11 cellular contexts compared by ENCODE assay signal in the genomic region with DNA sequence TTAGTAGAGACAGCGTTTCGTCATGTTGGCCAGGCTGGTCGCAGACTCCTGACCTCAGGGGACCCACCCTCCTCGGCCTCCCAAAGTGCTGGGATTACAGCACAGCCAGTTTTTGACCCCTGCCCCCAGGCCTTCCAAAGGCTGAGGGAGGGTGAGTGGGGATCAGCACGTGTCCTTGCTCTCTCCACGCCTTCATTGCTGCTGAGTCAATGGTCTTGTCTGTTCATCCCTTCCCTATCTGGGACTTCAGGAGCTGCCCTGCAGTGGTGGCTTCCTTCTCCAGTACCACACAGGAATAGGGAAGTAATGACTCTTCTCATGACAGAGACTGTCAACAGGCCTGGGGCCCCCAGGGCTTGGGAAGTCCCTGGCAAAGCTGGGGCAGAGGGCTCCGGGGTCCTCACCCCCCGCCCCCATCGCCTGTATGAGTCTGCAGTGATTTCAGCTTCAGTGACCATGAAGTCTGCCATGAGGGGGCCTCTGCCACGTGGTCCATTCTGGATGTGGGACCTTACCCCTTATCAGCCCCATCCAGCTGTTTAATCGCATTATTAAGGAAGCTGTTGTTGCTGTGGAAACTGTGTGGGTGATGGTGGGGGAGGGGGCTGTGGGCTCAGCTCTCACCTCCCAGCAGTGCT. TPM values are rescaled to one million over a fixed set of nuclear protein-coding genes. Genes with fewer than 3 reads are reported as not detected.
DNase-seq lines count a peak whose midpoint lies in the region; ATAC-seq and TF ChIP-seq lines count a peak whose summit lies in the region.
"Had no signal": no experiment of that assay in that cellular context is flagged by ENCODE, and none has a peak within 500 bp of the region (broad histone marks: within the 10 kb centered on the region; RNA-seq: fewer than 3 reads in every experiment).

No MANE protein-coding gene starts in this region.

- no peaks in the 10 kb centered on the region for H3K9me3 ChIP-seq in AG04450 (ENCODE audit: control insufficient read depth, insufficient read depth, low read length)
- no peaks in the 10 kb centered on the region for H3K9me3 ChIP-seq in mesenchymal stem cell (ENCODE audit: control insufficient read depth, low read length)

- H3K4me3 ChIP-seq in AG04450 (ENCODE audit: low read depth, low read length): no peak overlapping the region
- H3K4me3 ChIP-seq in NB4 (ENCODE audit: low read depth, low read length): no peak overlapping the region
- H3K4me3 ChIP-seq in choroid plexus epithelial cell (ENCODE audit: low read depth, low read length): no peak overlapping the region
- no peak overlapping the region for H3K4me3 ChIP-seq in mesenchymal stem cell (ENCODE audit: insufficient read depth in 1 of 2, low read depth in 1 of 2, low read length in 2 of 2)

- peak overlapping the region; percentile 64 for H2BK120ac ChIP-seq in mesenchymal stem cell (ENCODE audit: low read depth, low read length)

- H3K27ac ChIP-seq in AG04450 (ENCODE audit: low read depth, low read length) (peak overlapping the region; percentile 31), mesenchymal stem cell (ENCODE audit: low read length, poor library complexity, severe bottlenecking) (peak overlapping the region; percentile 23)

- H3K36me3 Mint-ChIP-seq in activated T-cell treated with anti-CD3 and anti-CD28 coated beads, Interleukin-2, amount 50 U/mL, for 4 hours (ENCODE audit: insufficient read depth): no peaks in the 10 kb centered on the region
- H3K36me3 Mint-ChIP-seq: CD4-positive, CD25-positive, alpha-beta regulatory T cell had no signal

- H4K8ac ChIP-seq in mesenchymal stem cell (ENCODE audit: low read length): peak overlapping the region; percentile 33

- WGBS in mesenchymal stem cell: 44% methylated on average over 10 of the region's 11 CpGs

- H3K27me3 Mint-ChIP-seq in activated T-cell treated with anti-CD3 and anti-CD28 coated beads, Interleukin-2, amount 50 U/mL, for 4 hours (ENCODE audit: low read depth): peaks cover 36% of the 10 kb centered on the region

- TF ChIP-seq CTCF in AG04450 (IDR thresholded peaks at IDR 0.05; ENCODE audit: low read depth, low read length) (no peak), NB4 (IDR thresholded peaks at IDR 0.05; ENCODE audit: low read depth, low read length) (no peak), choroid plexus epithelial cell (conservative IDR thresholded peaks at IDR 0.05; ENCODE audit: low read depth, low read length) (no peak)

- H3K27me3 ChIP-seq in AG04450 (ENCODE audit: control insufficient read depth, insufficient read depth, low read length) (no peaks in the 10 kb centered on the region), mesenchymal stem cell (ENCODE audit: control insufficient read depth in 1 of 2, insufficient read depth in 1 of 2, low read length in 2 of 2) (no peaks in the 10 kb centered on the region)

- H2AFZ ChIP-seq in mesenchymal stem cell (ENCODE audit: low read depth, low read length): peak overlapping the region; percentile 5

- peak overlapping the region; percentile 52 for H4K91ac ChIP-seq in mesenchymal stem cell (ENCODE audit: low read length)

- peak overlapping the region; percentile 10 to 47 for H3K4ac ChIP-seq in mesenchymal stem cell (ENCODE audit: low read depth in 1 of 2, low read length in 2 of 2)

- no peak overlapping the region for H3K9ac ChIP-seq in mesenchymal stem cell (ENCODE audit: low read length)

- no peak for ATAC-seq in HG03469 (IDR thresholded peaks at IDR 0.05; ENCODE audit: unreplicated experiment)
- ATAC-seq in activated T-cell treated with anti-CD3 and anti-CD28 coated beads, Interleukin-2, amount 50 U/mL, for 4 hours: no peak

- H2AK5ac ChIP-seq in mesenchymal stem cell (ENCODE audit: low read length, severe bottlenecking): peak overlapping the region; percentile 11

- peaks cover 0 to 4% of the 10 kb centered on the region in 2 experiments for H3K36me3 ChIP-seq in mesenchymal stem cell (ENCODE audit: control insufficient read depth in 1 of 2, insufficient read depth in 2 of 2, low read depth in 1 of 2, low read length in 2 of 2)

- H3K4me1 ChIP-seq in mesenchymal stem cell (ENCODE audit: control insufficient read depth, insufficient read depth, low read depth, low read length): peaks cover 56% of the 10 kb centered on the region

- peaks cover 8% of the 10 kb centered on the region for H3K79me1 ChIP-seq in mesenchymal stem cell (replicated peaks; ENCODE audit: low read length, poor library complexity, severe bottlenecking)

- no peak overlapping the region for H3K14ac ChIP-seq in mesenchymal stem cell (ENCODE audit: low read length in 2 of 2)

- CTCF ChIA-PET in AG04450 (lab: Charles Lee): interaction anchor here (0.5 to 6.9 kb wide), 8 partner anchors 10 to 276 kb away, joined by 3 to 49 read pairs (median 5); no protein-coding TSS in a partner anchor

- DNase-seq in AG04450 (ENCODE audit: low read depth, low spot score) (no peak), NB4 (ENCODE audit: low read depth) (peak; percentile 39), choroid plexus epithelial cell (ENCODE audit: low read depth) (peak; percentile 17), mesenchymal stem cell (peak; percentile 58), DMS153 treated with DMSO at 0.1 percent for 48 hours (lab: John Stamatoyannopoulos, UW; ENCODE audit: unreplicated experiment) (no peak), DMS53 treated with DMSO at 0.1 percent for 48 hours (lab: John Stamatoyannopoulos, UW; ENCODE audit: unreplicated experiment) (no peak)
- DNase-seq in activated T-cell treated with anti-CD3 and anti-CD28 coated beads, Interleukin-2, amount 50 U/mL, for 4 hours: no peak
- DNase-seq: CD4-positive, CD25-positive, alpha-beta regulatory T cell; central memory CD4-positive, alpha-beta T cell; stimulated activated CD4-positive, alpha-beta T cell treated with anti-CD3 and anti-CD28 coated beads, Interleukin-15, amount 100 ng/mL, for 24 hours had no signal

- peak overlapping the region; percentile 12 to 75 for H2BK12ac ChIP-seq in mesenchymal stem cell (ENCODE audit: low read length in 2 of 2)

- TF ChIP-seq POLR2A in NB4 (IDR thresholded peaks at IDR 0.05; ENCODE audit: extremely low read depth, insufficient read length): no peak

- no peak overlapping the region for H2BK15ac ChIP-seq in mesenchymal stem cell (ENCODE audit: low read depth, poor library complexity, severe bottlenecking)

- H3K4me3 Mint-ChIP-seq in activated T-cell treated with anti-CD3 and anti-CD28 coated beads, Interleukin-2, amount 50 U/mL, for 4 hours: no peak overlapping the region

- H3K18ac ChIP-seq in mesenchymal stem cell (ENCODE audit: low read depth in 1 of 2, low read length in 2 of 2): peak overlapping the region in 1 of 2 experiments; percentile 77

- H3K4me2 ChIP-seq in mesenchymal stem cell (ENCODE audit: low read length, poor library complexity, severe bottlenecking): no peak overlapping the region

- no peaks in the 10 kb centered on the region for H3K9me3 Mint-ChIP-seq in activated T-cell treated with anti-CD3 and anti-CD28 coated beads, Interleukin-2, amount 50 U/mL, for 4 hours
- H3K9me3 Mint-ChIP-seq: CD4-positive, CD25-positive, alpha-beta regulatory T cell had no signal

- H2BK5ac ChIP-seq in mesenchymal stem cell (ENCODE audit: low read depth, low read length, poor library complexity, severe bottlenecking): no peak overlapping the region

- POLR2A ChIA-PET in AG04450 (lab: Yijun Ruan, JAX): interaction anchor here (0.8 to 2.4 kb wide), 2 partner anchors 20 to 21 kb away, joined by 3 to 29 read pairs; no protein-coding TSS in a partner anchor

- no peak overlapping the region for H3K23ac ChIP-seq in mesenchymal stem cell (ENCODE audit: low read length in 2 of 2)

- no peaks in the 10 kb centered on the region for H3K4me1 Mint-ChIP-seq in activated T-cell treated with anti-CD3 and anti-CD28 coated beads, Interleukin-2, amount 50 U/mL, for 4 hours (ENCODE audit: low read depth)
- H3K4me1 Mint-ChIP-seq: CD4-positive, CD25-positive, alpha-beta regulatory T cell had no signal

RNA-seq across cellular contexts. Expression of a gene that starts 6.1 kb away (rescaled TPM):
- polyA plus RNA-seq in AG04450 (2011; rRNA removed): 21.5 and 21.7 TPM in 2 replicates
- polyA minus RNA-seq in AG04450 (2011; rRNA and poly(A)+ RNA removed): 33.3 and 42.7 TPM in 2 replicates
- polyA plus RNA-seq in mesenchymal stem cell (2013, experiment 1 of 2): 2.5 TPM
- polyA plus RNA-seq in mesenchymal stem cell (2013, experiment 2 of 2): 2.5 TPM
- under 1 TPM; 0.26 to 0.63 (median 0.49) TPM for total RNA-seq in activated T-cell treated with anti-CD3 and anti-CD28 coated beads, Interleukin-2, amount 50 U/mL, for 4 hours

Comparison
In these comparisons a context has a peak if more than half of its experiments do, and no peak if none do; other contexts are left out.
1. DNase-seq: peak in NB4 (single experiment), choroid plexus epithelial cell (single experiment) and mesenchymal stem cell (single experiment); none in AG04450 (single experiment), DMS153 treated with DMSO at 0.1 percent for 48 hours (single experiment), DMS53 treated with DMSO at 0.1 percent for 48 hours (single experiment) and activated T-cell treated with anti-CD3 and anti-CD28 coated beads, Interleukin-2, amount 50 U/mL, for 4 hours (single experiment).